In the genomic region with DNA sequence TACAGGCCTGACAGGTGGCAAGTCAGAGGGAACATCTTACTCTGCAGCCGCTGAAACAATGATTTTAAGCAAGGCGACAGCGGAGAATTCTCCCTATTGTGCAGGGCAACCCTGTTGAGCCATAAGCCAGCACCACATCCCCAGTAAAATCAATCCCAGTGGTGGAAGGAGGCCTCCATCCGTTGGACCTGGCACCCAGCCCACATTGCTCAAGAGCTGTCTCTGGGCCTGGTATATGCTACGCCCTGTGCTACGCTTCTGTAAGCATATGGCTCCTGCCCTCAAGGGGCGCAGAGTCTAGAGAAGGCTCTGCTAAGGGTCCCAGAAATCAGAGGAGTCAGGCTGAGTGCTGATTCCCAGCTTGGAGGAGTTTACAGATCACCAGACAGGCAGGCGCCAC, we compare ENCODE assay signal across 29 cellular contexts.
A peak's percentile ranks its signal among the peaks of the same experiment; 100 is the strongest.
DNase-seq lines count a peak whose midpoint lies in the region; TF ChIP-seq lines count a peak whose summit lies in the region.
"Had no signal": no experiment of that assay in that cellular context is flagged by ENCODE, and none has a peak within 500 bp of the region (broad histone marks: within the 10 kb centered on the region; RNA-seq: fewer than 3 reads in every experiment).

No MANE protein-coding gene starts in this region.

- H3K4me2 ChIP-seq in neural progenitor cell (no peak overlapping the region), PC-9 (no peak overlapping the region)
- H3K4me2 ChIP-seq: GM23338 had no signal

- no peak overlapping the region for H2AFZ ChIP-seq in neural progenitor cell (replicated peaks)
- H2AFZ ChIP-seq in PC-9, result no peak overlapping the region
- H2AFZ ChIP-seq: GM23338 had no signal

- intact Hi-C loops in ascending aorta (cut with DNase I), result no loop called here
- intact Hi-C loops in uterus (cut with DNase I; ENCODE audit: low total_unique reads), result no loop called here
- intact Hi-C loops in PC-9 (cut with micrococcal nuclease; ENCODE audit: unreplicated experiment), result no loop called here

- no peaks in the 10 kb centered on the region for H3K9me3 Mint-ChIP-seq in neural progenitor cell
- H3K9me3 Mint-ChIP-seq: activated naive CD4-positive, alpha-beta T cell treated with anti-CD3 and anti-CD28 coated beads, Interleukin-2, amount 10 ng/mL, durations not matched to agents 7 days and 5 days; GM23338 had no signal

- H3K4me3 ChIP-seq in cardiac muscle cell, result no peak overlapping the region
- no peak overlapping the region for H3K4me3 ChIP-seq in right atrium auricular region
- no peak overlapping the region for H3K4me3 ChIP-seq in ascending aorta
- H3K4me3 ChIP-seq in neural progenitor cell, result no peak overlapping the region
- no peak overlapping the region for H3K4me3 ChIP-seq in uterus
- H3K4me3 ChIP-seq in PC-9, result no peak overlapping the region
- H3K4me3 ChIP-seq: coronary artery, GM23338, prostate gland, upper lobe of right lung had no signal

- DNase-seq in cardiac muscle cell (ENCODE audit: low read depth in 1 of 2, low spot score in 1 of 2) (peak in 1 of 2 donors; percentile 46), right atrium auricular region (ENCODE audit: low spot score) (no peak), ascending aorta (ENCODE audit: low spot score in 2 of 2) (no peak), neural progenitor cell (ENCODE audit: low spot score) (peak; percentile 29), uterus (no peak), PC-9 (no peak), GM19238 (ENCODE audit: insufficient read length, low spot score) (no peak), GDM1 (lab: John Stamatoyannopoulos, UW) (no peak)
- DNase-seq: activated CD4-positive, alpha-beta T cell treated with anti-CD3 and anti-CD28 coated beads for 36 hours; activated CD8-positive, alpha-beta memory T cell treated with anti-CD3 and anti-CD28 coated beads, Interleukin-2, amount 50 U/mL, for 48 hours; activated CD8-positive, alpha-beta T cell treated with anti-CD3 and anti-CD28 coated beads for 36 hours; activated naive CD4-positive, alpha-beta T cell treated with anti-CD3 and anti-CD28 coated beads, Interleukin-2, amount 10 ng/mL, durations not matched to agents 7 days and 5 days; AML-193; anterior cingulate cortex; CD4-positive, CD25-positive, alpha-beta regulatory T cell; DMS79 treated with DMSO at 0.1 percent for 48 hours; effector memory CD4-positive, alpha-beta T cell; NCI-H1092; NCI-H1930; NCI-H226; stimulated activated CD4-positive, alpha-beta T cell treated with anti-CD3 and anti-CD28 coated beads, Interleukin-15, amount 100 ng/mL, for 24 hours; stimulated activated CD4-positive, alpha-beta T cell treated with anti-CD3 and anti-CD28 coated beads, Interleukin-4, amount 100 ng/mL, for 4 hours; T1000; upper lobe of right lung had no signal

- H3K36me3 Mint-ChIP-seq in neural progenitor cell, result no peaks in the 10 kb centered on the region
- H3K36me3 Mint-ChIP-seq: activated naive CD4-positive, alpha-beta T cell treated with anti-CD3 and anti-CD28 coated beads, Interleukin-2, amount 10 ng/mL, durations not matched to agents 7 days and 5 days; CD4-positive, CD25-positive, alpha-beta regulatory T cell had no signal

- H3K9me2 ChIP-seq in PC-9 (ENCODE audit: insufficient read depth), result no peaks in the 10 kb centered on the region

- no peak overlapping the region for H3K4me3 Mint-ChIP-seq in neural progenitor cell
- H3K4me3 Mint-ChIP-seq: activated CD4-positive, alpha-beta T cell treated with anti-CD3 and anti-CD28 coated beads for 36 hours; activated CD8-positive, alpha-beta T cell treated with anti-CD3 and anti-CD28 coated beads for 36 hours; activated naive CD4-positive, alpha-beta T cell treated with anti-CD3 and anti-CD28 coated beads, Interleukin-2, amount 10 ng/mL, durations not matched to agents 7 days and 5 days; GM23338 had no signal

- no peak overlapping the region for H3K9ac ChIP-seq in neural progenitor cell

- H3K27me3 Mint-ChIP-seq in neural progenitor cell (ENCODE audit: insufficient read depth, low read depth), result peaks cover 6% of the 10 kb centered on the region
- H3K27me3 Mint-ChIP-seq: CD4-positive, CD25-positive, alpha-beta regulatory T cell had no signal

- TF ChIP-seq CTCF in cardiac muscle cell (IDR thresholded peaks at IDR 0.05; ENCODE audit: low read depth, low read length) (no peak), right atrium auricular region (IDR thresholded peaks at IDR 0.05) (no peak), ascending aorta (IDR thresholded peaks at IDR 0.05) (no peak), neural progenitor cell (IDR thresholded peaks at IDR 0.05) (no peak), uterus (IDR thresholded peaks at IDR 0.05) (no peak), PC-9 (conservative IDR thresholded peaks at IDR 0.05) (no peak)

- H3K9me3 ChIP-seq in cardiac muscle cell (ENCODE audit: low read depth) (no peaks in the 10 kb centered on the region), right atrium auricular region (no peaks in the 10 kb centered on the region), ascending aorta (no peaks in the 10 kb centered on the region), neural progenitor cell (ENCODE audit: low read depth) (no peaks in the 10 kb centered on the region), uterus (no peaks in the 10 kb centered on the region), PC-9 (ENCODE audit: insufficient read depth, low read depth) (no peaks in the 10 kb centered on the region)
- H3K9me3 ChIP-seq: neutrophil, prostate gland, upper lobe of right lung had no signal

- H3K27ac ChIP-seq in cardiac muscle cell, result peak overlapping the region; percentile 71
- peak overlapping the region in 1 of 2 donors; percentile 27 for H3K27ac ChIP-seq in right atrium auricular region
- H3K27ac ChIP-seq in ascending aorta, result peak overlapping the region; percentile 35 to 59
- no peak overlapping the region for H3K27ac ChIP-seq in neural progenitor cell
- peak overlapping the region; percentile 11 to 27 for H3K27ac ChIP-seq in uterus
- H3K27ac ChIP-seq in PC-9, result no peak overlapping the region
- H3K27ac ChIP-seq: neutrophil, prostate gland, upper lobe of right lung, VCaP had no signal

- H3K27me3 ChIP-seq in cardiac muscle cell, result no peaks in the 10 kb centered on the region
- no peaks in the 10 kb centered on the region for H3K27me3 ChIP-seq in right atrium auricular region
- no peaks in the 10 kb centered on the region for H3K27me3 ChIP-seq in ascending aorta
- no peaks in the 10 kb centered on the region for H3K27me3 ChIP-seq in neural progenitor cell
- H3K27me3 ChIP-seq in uterus, result no peaks in the 10 kb centered on the region
- peaks cover 93% of the 10 kb centered on the region for H3K27me3 ChIP-seq in PC-9 (ENCODE audit: insufficient read depth, low read depth)
- H3K27me3 ChIP-seq: neutrophil, upper lobe of right lung had no signal

- peaks cover 18% of the 10 kb centered on the region for H3K4me1 Mint-ChIP-seq in neural progenitor cell
- H3K4me1 Mint-ChIP-seq: activated CD4-positive, alpha-beta T cell treated with anti-CD3 and anti-CD28 coated beads for 36 hours; activated naive CD4-positive, alpha-beta T cell treated with anti-CD3 and anti-CD28 coated beads, Interleukin-2, amount 10 ng/mL, durations not matched to agents 7 days and 5 days; CD4-positive, CD25-positive, alpha-beta regulatory T cell had no signal

- CTCF ChIA-PET in PC-9 (lab: Charles Lee), result no interaction called here

- H3K4me1 ChIP-seq in cardiac muscle cell (ENCODE audit: low read depth), result peaks cover 15% of the 10 kb centered on the region
- peaks cover 0 to 40% of the 10 kb centered on the region in 2 donors for H3K4me1 ChIP-seq in right atrium auricular region
- H3K4me1 ChIP-seq in ascending aorta, result peaks cover 2 to 19% of the 10 kb centered on the region in 2 donors
- H3K4me1 ChIP-seq in neural progenitor cell, result peaks cover 18% of the 10 kb centered on the region
- H3K4me1 ChIP-seq in uterus, result no peaks in the 10 kb centered on the region
- no peaks in the 10 kb centered on the region for H3K4me1 ChIP-seq in PC-9 (replicated peaks; ENCODE audit: insufficient read depth)
- H3K4me1 ChIP-seq: prostate gland had no signal

- no peak for TF ChIP-seq POLR2A in uterus (IDR thresholded peaks at IDR 0.05)

- H3K36me3 ChIP-seq in cardiac muscle cell, result no peaks in the 10 kb centered on the region
- no peaks in the 10 kb centered on the region for H3K36me3 ChIP-seq in right atrium auricular region
- no peaks in the 10 kb centered on the region for H3K36me3 ChIP-seq in ascending aorta
- no peaks in the 10 kb centered on the region for H3K36me3 ChIP-seq in neural progenitor cell
- H3K36me3 ChIP-seq in uterus, result no peaks in the 10 kb centered on the region
- H3K36me3 ChIP-seq in PC-9 (ENCODE audit: low read depth), result no peaks in the 10 kb centered on the region
- H3K36me3 ChIP-seq: neutrophil, prostate gland, upper lobe of right lung had no signal

- H3K27ac Mint-ChIP-seq in neural progenitor cell, result peak overlapping the region; percentile 72
- H3K27ac Mint-ChIP-seq: activated CD4-positive, alpha-beta T cell treated with anti-CD3 and anti-CD28 coated beads for 36 hours; activated CD8-positive, alpha-beta T cell treated with anti-CD3 and anti-CD28 coated beads for 36 hours; activated naive CD4-positive, alpha-beta T cell treated with anti-CD3 and anti-CD28 coated beads, Interleukin-2, amount 10 ng/mL, durations not matched to agents 7 days and 5 days; CD4-positive, CD25-positive, alpha-beta regulatory T cell; GM23338 had no signal

- no peaks in the 10 kb centered on the region for H4K20me1 ChIP-seq in neural progenitor cell (ENCODE audit: low read depth)
- no peaks in the 10 kb centered on the region for H4K20me1 ChIP-seq in PC-9 (ENCODE audit: insufficient read depth)

- H3F3A ChIP-seq in neural progenitor cell (ENCODE audit: low read depth) (no peaks in the 10 kb centered on the region), PC-9 (ENCODE audit: insufficient read depth, low read depth) (no peaks in the 10 kb centered on the region)

- BruUV-seq in PC-9 (replicated peaks; lab: Mats Ljungman, UMichigan), result no TSS peak

- POLR2A ChIA-PET in PC-9 (lab: Charles Lee; ENCODE audit: unreplicated experiment), result no interaction called here

- H3K79me2 ChIP-seq in neural progenitor cell (ENCODE audit: low read depth) (no peaks in the 10 kb centered on the region), PC-9 (ENCODE audit: low read depth) (no peaks in the 10 kb centered on the region)

Comparison
In these comparisons a context has a peak if more than half of its experiments do, and no peak if none do; other contexts are left out.
1. H3K27ac ChIP-seq: peak in cardiac muscle cell (single experiment), ascending aorta (2 of 2) and uterus (2 of 2); none in neural progenitor cell (single experiment) and PC-9 (single experiment).